In the genomic region with DNA sequence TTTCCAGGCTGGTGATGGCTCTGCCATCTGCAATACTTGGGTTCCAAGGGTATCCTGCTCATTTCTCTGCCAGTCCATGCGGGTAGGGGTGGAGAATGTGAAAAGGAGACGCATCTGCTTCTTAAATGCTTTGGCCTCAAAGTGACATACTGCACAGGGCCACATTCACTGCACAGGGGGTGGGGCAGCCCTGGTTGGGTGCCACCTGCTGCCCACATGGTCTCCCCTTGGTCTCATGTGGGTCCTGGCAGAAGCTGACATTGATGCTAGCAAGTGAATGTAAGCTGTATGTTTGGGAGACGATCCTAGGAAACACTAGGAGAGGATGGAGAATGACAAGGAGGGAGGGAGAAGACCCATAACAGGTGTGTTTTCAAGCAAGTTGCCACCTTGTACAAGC, we compare ENCODE assay signal across 17 cellular contexts.
DNase-seq lines count a peak whose midpoint lies in the region; ATAC-seq lines count a peak whose summit lies in the region.
"Had no signal": no experiment of that assay in that cellular context is flagged by ENCODE, and none has a peak within 500 bp of the region (broad histone marks: within the 10 kb centered on the region; RNA-seq: fewer than 3 reads in every experiment).

No MANE protein-coding gene starts in this region.

- no peak overlapping the region for H3K18ac ChIP-seq in neuronal stem cell (ENCODE audit: low read length)

- H4K8ac ChIP-seq in neuronal stem cell (ENCODE audit: low read depth, low read length), result no peak overlapping the region

- H2AK5ac ChIP-seq in neuronal stem cell (ENCODE audit: low read depth, low read length), result no peak overlapping the region

- H3K9me3 ChIP-seq in neuronal stem cell (replicated peaks in 1 of 2; ENCODE audit: control insufficient read depth in 2 of 2, insufficient read depth in 1 of 2, low read depth in 1 of 2, low read length in 2 of 2), result no peaks in the 10 kb centered on the region

- no peaks in the 10 kb centered on the region for H3K79me1 ChIP-seq in neuronal stem cell (ENCODE audit: low read depth, low read length)

- no peaks in the 10 kb centered on the region for H3K36me3 ChIP-seq in neuronal stem cell (replicated peaks in 1 of 2; ENCODE audit: control insufficient read depth in 2 of 2, insufficient read depth in 2 of 2, low read length in 2 of 2)
- H3K36me3 ChIP-seq: BLaER1 treated with 17β-estradiol and CSF1 and Interleukin-3, amounts not matched to agents 10 nM and 100 nM had no signal

- H2BK15ac ChIP-seq in neuronal stem cell (ENCODE audit: low read length), result no peak overlapping the region

- H3K4me2 ChIP-seq in neuronal stem cell (ENCODE audit: insufficient read depth, low read length, poor library complexity, severe bottlenecking), result no peak overlapping the region
- H3K4me2 ChIP-seq: BLaER1 treated with 17β-estradiol and CSF1 and Interleukin-3, amounts not matched to agents 10 nM and 100 nM; GM23338 had no signal

- no peak overlapping the region for H2BK120ac ChIP-seq in neuronal stem cell (ENCODE audit: low read depth, low read length)

- no CpG with 5 or more reads among the region's 3 CpGs for WGBS in neuronal stem cell (ENCODE audit: extremely low coverage in 2 of 2, insufficient read length in 2 of 2, insufficient replicate concordance in 1 of 2), 2 donors

- H3K23ac ChIP-seq in neuronal stem cell (ENCODE audit: low read depth, low read length, poor library complexity), result no peak overlapping the region

- H3K9ac ChIP-seq in neuronal stem cell (ENCODE audit: low read depth, low read length, poor library complexity), result no peak overlapping the region
- H3K9ac ChIP-seq: BLaER1 treated with 17β-estradiol and CSF1 and Interleukin-3, amounts not matched to agents 10 nM and 100 nM had no signal

- DNase-seq in NCI-H524 (lab: John Stamatoyannopoulos, UW), result peak; percentile 55 to 69
- DNase-seq in NCI-H524 treated with DMSO at 0.1 percent for 48 hours (lab: John Stamatoyannopoulos, UW), result no peak
- peak; percentile 4 for DNase-seq in NCI-H69 (lab: John Stamatoyannopoulos, UW)
- DNase-seq in cerebellar cortex (ENCODE audit: low spot score), result peak; percentile 26
- DNase-seq in neuronal stem cell (ENCODE audit: low spot score), result no peak
- DNase-seq in activated naive CD4-positive, alpha-beta T cell (lab: John Stamatoyannopoulos, UW), result no peak
- DNase-seq: ACHN; Calu3; CD4-positive, alpha-beta T cell; DMS153; DMS79 treated with DMSO at 0.1 percent for 48 hours; EL; GDM1; H9 had no signal

- H2AFZ ChIP-seq in neuronal stem cell (ENCODE audit: low read length), result no peak overlapping the region
- H2AFZ ChIP-seq: GM23338 had no signal

- H2BK5ac ChIP-seq in neuronal stem cell (ENCODE audit: low read length), result no peak overlapping the region

- H3K4me1 ChIP-seq in neuronal stem cell (ENCODE audit: control insufficient read depth in 2 of 2, insufficient read depth in 1 of 2, low read depth in 1 of 2, low read length in 2 of 2), result peaks cover 0 to 8% of the 10 kb centered on the region in 2 donors

- H3K4ac ChIP-seq in neuronal stem cell (ENCODE audit: low read length), result no peak overlapping the region

- no peak for ATAC-seq in HG03520 (IDR thresholded peaks at IDR 0.05; ENCODE audit: unreplicated experiment)
- ATAC-seq: GM23338 had no signal

- H3K27ac ChIP-seq in neuronal stem cell (replicated peaks; ENCODE audit: low read length), result no peak overlapping the region
- H3K27ac ChIP-seq: BLaER1 treated with 17β-estradiol and CSF1 and Interleukin-3, amounts not matched to agents 10 nM and 100 nM had no signal

- H4K91ac ChIP-seq in neuronal stem cell (ENCODE audit: low read depth, low read length, poor library complexity), result no peak overlapping the region

- no peak overlapping the region for H3K14ac ChIP-seq in neuronal stem cell (ENCODE audit: low read length)

- peaks cover 0 to 3% (median 0%) of the 10 kb centered on the region in 3 experiments for H3K27me3 ChIP-seq in neuronal stem cell (ENCODE audit: control insufficient read depth in 3 of 3, insufficient read depth in 3 of 3, low read depth in 1 of 3, low read length in 3 of 3)
- H3K27me3 ChIP-seq: BLaER1 treated with 17β-estradiol and CSF1 and Interleukin-3, amounts not matched to agents 10 nM and 100 nM had no signal

- H2BK12ac ChIP-seq in neuronal stem cell (ENCODE audit: low read length), result peak overlapping the region; percentile 17

- H3K4me3 ChIP-seq in neuronal stem cell (ENCODE audit: low read length in 2 of 2), result no peak overlapping the region
- H3K4me3 ChIP-seq: BLaER1 treated with 17β-estradiol and CSF1 and Interleukin-3, amounts not matched to agents 10 nM and 100 nM; GM23338 had no signal

Comparison
In these comparisons a context has a peak if more than half of its experiments do, and no peak if none do; other contexts are left out.
1. DNase-seq: peak in NCI-H524 (2 of 2), NCI-H69 (single experiment) and cerebellar cortex (single experiment); none in NCI-H524 treated with DMSO at 0.1 percent for 48 hours (single experiment), neuronal stem cell (single experiment) and activated naive CD4-positive, alpha-beta T cell (0 of 4).